Comparison of ENCODE assay signal across 8 cellular contexts in the genomic region with DNA sequence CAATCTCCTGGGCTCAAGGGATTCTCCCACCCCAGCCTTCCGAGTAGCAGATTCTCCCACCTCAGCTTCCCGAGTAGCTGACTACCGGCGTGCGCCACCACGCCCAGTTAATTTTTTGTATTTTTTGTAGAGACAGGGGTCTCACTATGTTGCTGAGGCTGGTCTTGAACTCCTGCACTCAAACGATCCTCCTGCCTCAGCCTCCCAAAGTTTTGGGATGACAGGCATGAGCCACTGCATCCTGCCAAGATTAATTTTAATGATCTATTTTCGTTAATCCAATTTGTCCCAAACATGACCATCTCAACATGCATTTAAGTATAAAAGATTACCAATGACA. TPM values are rescaled to one million over a fixed set of nuclear protein-coding genes. Genes with fewer than 3 reads are reported as not detected.
DNase-seq lines count a peak whose midpoint lies in the region; ATAC-seq and TF ChIP-seq lines count a peak whose summit lies in the region.

No MANE protein-coding gene starts in this region.

- no peaks in the 10 kb centered on the region for H3K79me1 ChIP-seq in H9 (ENCODE audit: insufficient read depth, low read depth, low read length, poor library complexity, severe bottlenecking)

- H3K56ac ChIP-seq in H9 (ENCODE audit: insufficient read length, low read depth, low read length), result no peak overlapping the region

- peak overlapping the region in 2 of 3 experiments; percentile 57 to 86; a peak in 4 of 7 replicates for H3K27ac Mint-ChIP-seq in H9
- peak overlapping the region; percentile 80 for H3K27ac Mint-ChIP-seq in WTC11

- peaks cover 9% of the 10 kb centered on the region; the same call in 1 of the 2 replicates for H3K79me2 ChIP-seq in H9 (ENCODE audit: insufficient read depth, low read length)

- H4K8ac ChIP-seq in H9 (replicated peaks; ENCODE audit: insufficient read length, low read depth, low read length), result no peak overlapping the region

- H2BK20ac ChIP-seq in H9 (ENCODE audit: low read depth, low read length, poor library complexity, severe bottlenecking), result no peak overlapping the region

- H3K27ac ChIP-seq in H9 (ENCODE audit: insufficient read length, low read depth, low read length), result no peak overlapping the region
- H3K27ac ChIP-seq in foreskin keratinocyte, result peak overlapping the region; percentile 90
- H3K27ac ChIP-seq in skeletal muscle tissue (ENCODE audit: low read depth, low read length), result peak overlapping the region; percentile 99

- H2AK5ac ChIP-seq in H9 (ENCODE audit: insufficient read length, low read length), result no peak overlapping the region

- no peak overlapping the region for H2BK120ac ChIP-seq in H9 (ENCODE audit: low read depth, low read length, poor library complexity, severe bottlenecking)

- H3K4me2 ChIP-seq in H9 (ENCODE audit: insufficient read depth, insufficient read length, low read length), result peak overlapping the region; percentile 58

- no peak overlapping the region for H2BK5ac ChIP-seq in H9 (ENCODE audit: insufficient read length, low read length)

- no peak overlapping the region for H4K91ac ChIP-seq in H9 (ENCODE audit: insufficient read length, low read depth, low read length)

- H2BK12ac ChIP-seq in H9 (ENCODE audit: insufficient read length, low read depth, low read length), result no peak overlapping the region

- H3K27me3 ChIP-seq in H9 (ENCODE audit: insufficient read depth, low read length) (no peaks in the 10 kb centered on the region), foreskin keratinocyte (no peaks in the 10 kb centered on the region), skeletal muscle tissue (ENCODE audit: control insufficient read depth in 3 of 3, insufficient read depth in 3 of 3, low read length in 3 of 3) (no peaks in the 10 kb centered on the region)

- H3K9ac ChIP-seq in H9 (ENCODE audit: extremely low read depth, insufficient read length, low read length) (no peak overlapping the region), skeletal muscle tissue (ENCODE audit: low read depth in 1 of 3, low read length in 3 of 3) (peak overlapping the region; percentile 96 to 99 (median 97))

- H3K4me1 ChIP-seq in H9 (ENCODE audit: insufficient read depth, low read length) (no peaks in the 10 kb centered on the region), foreskin keratinocyte (peaks cover 14% of the 10 kb centered on the region), skeletal muscle tissue (ENCODE audit: control insufficient read depth in 3 of 3, insufficient read depth in 3 of 3, low read length in 3 of 3) (peaks cover 54 to 82% (median 72%) of the 10 kb centered on the region in 3 donors)

- no peak overlapping the region for H3K18ac ChIP-seq in H9 (ENCODE audit: insufficient read length, low read depth, low read length)

- H3K36me3 Mint-ChIP-seq in H9 (ENCODE audit: insufficient read depth in 1 of 3, low read depth in 3 of 3) (peaks cover 0 to 10% (median 7%) of the 10 kb centered on the region in 3 experiments; a peak in 3 of 7 replicates), WTC11 (peaks cover 7% of the 10 kb centered on the region; the same call in 1 of the 2 replicates)

- CTCF ChIA-PET in WTC11 (lab: Charles Lee), result interaction anchor here (3.1 to 3.5 kb wide), 2 partner anchors 10 to 26 kb away, joined by 15 to 27 read pairs; no protein-coding TSS in a partner anchor

- WGBS in H9 (ENCODE audit: extremely low coverage, insufficient read length, low lambda C conversion rate), result no CpG with 5 or more reads among the region's 8 CpGs

- H3K27me3 Mint-ChIP-seq in H9 (ENCODE audit: low read depth), result no peaks in the 10 kb centered on the region; the same call in 1 of the 2 replicates
- no peaks in the 10 kb centered on the region for H3K27me3 Mint-ChIP-seq in WTC11 (ENCODE audit: low read depth)

- H3K36me3 ChIP-seq in skeletal muscle tissue (ENCODE audit: control insufficient read depth in 3 of 3, insufficient read depth in 3 of 3, low read length in 3 of 3), result peaks cover 0 to 4% (median 3%) of the 10 kb centered on the region in 3 donors

- H4K5ac ChIP-seq in H9 (ENCODE audit: insufficient read length, low read depth, low read length), result no peak overlapping the region

- no peaks in the 10 kb centered on the region for H4K20me1 ChIP-seq in H9 (ENCODE audit: control insufficient read depth, insufficient read depth, insufficient read length)

- no peaks in the 10 kb centered on the region for H3K9me3 ChIP-seq in H9 (ENCODE audit: control insufficient read depth, low read depth, low read length)
- no peaks in the 10 kb centered on the region for H3K9me3 ChIP-seq in skeletal muscle tissue (ENCODE audit: control insufficient read depth in 3 of 3, low read length in 3 of 3)

- no peak overlapping the region for H3K14ac ChIP-seq in H9 (ENCODE audit: insufficient read depth, low read length)

- H3K4ac ChIP-seq in H9 (ENCODE audit: low read depth, low read length), result no peak overlapping the region

- no peak overlapping the region for H2BK15ac ChIP-seq in H9 (ENCODE audit: low read depth, low read length)

- DNase-seq in H9 (no peak), WTC11 (ENCODE audit: low spot score) (no peak), foreskin keratinocyte (no peak), AG20443 (ENCODE audit: low spot score) (no peak), middle frontal gyrus (ENCODE audit: extremely low spot score, low spot score) (no peak)

- H3K9me3 Mint-ChIP-seq in H9 (no peaks in the 10 kb centered on the region), WTC11 (no peaks in the 10 kb centered on the region)

- no peak for TF ChIP-seq CTCF in H9 (conservative IDR thresholded peaks at IDR 0.05)
- TF ChIP-seq CTCF in WTC11 (IDR thresholded peaks at IDR 0.05), result no peak
- TF ChIP-seq CTCF in foreskin keratinocyte (conservative IDR thresholded peaks at IDR 0.05), result no peak

- H3T11ph ChIP-seq in H9 (ENCODE audit: low read length), result no peak overlapping the region

- H3K23me2 ChIP-seq in H9 (ENCODE audit: insufficient read length, low read depth, low read length, poor library complexity, severe bottlenecking), result peaks cover 16% of the 10 kb centered on the region

- no peak overlapping the region for H2AFZ ChIP-seq in H9 (ENCODE audit: low read length)

- ATAC-seq in WTC11 (no peak), foreskin keratinocyte (no peak), HG02840 (IDR thresholded peaks at IDR 0.05; ENCODE audit: low FRiP score, unreplicated experiment) (no peak), GM18873 (IDR thresholded peaks at IDR 0.05; ENCODE audit: low FRiP score, unreplicated experiment) (no peak)

- POLR2A ChIA-PET in WTC11 (lab: Charles Lee), result no interaction called here

- H3K4me3 Mint-ChIP-seq in H9, result peak overlapping the region; percentile 86 to 91
- H3K4me3 Mint-ChIP-seq in WTC11, result peak overlapping the region; percentile 81

- peaks cover 35 to 49% of the 10 kb centered on the region in 2 experiments for H3K4me1 Mint-ChIP-seq in H9
- peaks cover 44% of the 10 kb centered on the region for H3K4me1 Mint-ChIP-seq in WTC11

- peak overlapping the region; percentile 85 to 88 (median 85) for H3K4me3 ChIP-seq in skeletal muscle tissue (ENCODE audit: low read length in 3 of 3)

- H3K23ac ChIP-seq in H9 (ENCODE audit: insufficient read length, low read depth, low read length), result no peak overlapping the region

TF ChIP-seq in WTC11, 78 proteins besides CTCF, POLR2A, EP300 and RAD21:
- TF ChIP-seq ELF4 (CRISPR knock-in tag; IDR thresholded peaks at IDR 0.05; ENCODE audit: low read depth) (no peak), ZNF317 (CRISPR knock-in tag; IDR thresholded peaks at IDR 0.05; ENCODE audit: borderline replicate concordance, low read depth) (no peak)
- TF ChIP-seq, protein P1, sequence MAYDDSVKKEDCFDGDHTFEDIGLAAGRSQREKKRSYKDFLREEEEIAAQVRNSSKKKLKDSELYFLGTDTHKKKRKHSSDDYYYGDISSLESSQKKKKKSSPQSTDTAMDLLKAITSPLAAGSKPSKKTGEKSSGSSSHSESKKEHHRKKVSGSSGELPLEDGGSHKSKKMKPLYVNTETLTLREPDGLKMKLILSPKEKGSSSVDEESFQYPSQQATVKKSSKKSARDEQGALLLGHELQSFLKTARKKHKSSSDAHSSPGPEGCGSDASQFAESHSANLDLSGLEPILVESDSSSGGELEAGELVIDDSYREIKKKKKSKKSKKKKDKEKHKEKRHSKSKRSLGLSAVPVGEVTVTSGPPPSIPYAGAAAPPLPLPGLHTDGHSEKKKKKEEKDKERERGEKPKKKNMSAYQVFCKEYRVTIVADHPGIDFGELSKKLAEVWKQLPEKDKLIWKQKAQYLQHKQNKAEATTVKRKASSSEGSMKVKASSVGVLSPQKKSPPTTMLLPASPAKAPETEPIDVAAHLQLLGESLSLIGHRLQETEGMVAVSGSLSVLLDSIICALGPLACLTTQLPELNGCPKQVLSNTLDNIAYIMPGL (CRISPR knock-in tag; IDR thresholded peaks at IDR 0.05), result no peak
- TF ChIP-seq, protein P2, sequence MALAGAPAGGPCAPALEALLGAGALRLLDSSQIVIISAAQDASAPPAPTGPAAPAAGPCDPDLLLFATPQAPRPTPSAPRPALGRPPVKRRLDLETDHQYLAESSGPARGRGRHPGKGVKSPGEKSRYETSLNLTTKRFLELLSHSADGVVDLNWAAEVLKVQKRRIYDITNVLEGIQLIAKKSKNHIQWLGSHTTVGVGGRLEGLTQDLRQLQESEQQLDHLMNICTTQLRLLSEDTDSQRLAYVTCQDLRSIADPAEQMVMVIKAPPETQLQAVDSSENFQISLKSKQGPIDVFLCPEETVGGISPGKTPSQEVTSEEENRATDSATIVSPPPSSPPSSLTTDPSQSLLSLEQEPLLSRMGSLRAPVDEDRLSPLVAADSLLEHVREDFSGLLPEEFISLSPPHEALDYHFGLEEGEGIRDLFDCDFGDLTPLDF (CRISPR knock-in tag; IDR thresholded peaks at IDR 0.05), result no peak

RNA-seq across cellular contexts. Expression of a gene that starts 1.2 kb away (rescaled TPM):
- total RNA-seq in H9 (2021) (43.1 and 43.5 TPM in 2 replicates), WTC11 (2021) (39.9 to 45.9 TPM (median 43.0 TPM) in 3 replicates), foreskin keratinocyte (49.6 and 50.8 TPM in 2 replicates), skeletal muscle tissue (33.9 TPM)
- polyA plus RNA-seq in foreskin keratinocyte, result 26.4 and 27.3 TPM in 2 replicates

RNA-seq across cellular contexts. Expression of a gene that starts 53.2 kb away (rescaled TPM):
- total RNA-seq in H9 (2021) (12.2 and 15.3 TPM in 2 replicates), WTC11 (2021) (11.1 to 11.5 TPM (median 11.4 TPM) in 3 replicates), foreskin keratinocyte (38.9 and 41.5 TPM in 2 replicates), skeletal muscle tissue (14.1 TPM)
- polyA plus RNA-seq in foreskin keratinocyte, result 34.4 and 39.5 TPM in 2 replicates

RNA-seq across cellular contexts. Expression of a gene that starts 55.5 kb away (rescaled TPM):
- total RNA-seq in H9 (2021) (334 and 343 TPM in 2 replicates), WTC11 (2021) (203 to 227 TPM (median 216 TPM) in 3 replicates), foreskin keratinocyte (153 and 169 TPM in 2 replicates), skeletal muscle tissue (75.2 TPM)
- 107 and 135 TPM in 2 replicates for polyA plus RNA-seq in foreskin keratinocyte
